8 cellular contexts compared by ENCODE assay signal in the genomic region with DNA sequence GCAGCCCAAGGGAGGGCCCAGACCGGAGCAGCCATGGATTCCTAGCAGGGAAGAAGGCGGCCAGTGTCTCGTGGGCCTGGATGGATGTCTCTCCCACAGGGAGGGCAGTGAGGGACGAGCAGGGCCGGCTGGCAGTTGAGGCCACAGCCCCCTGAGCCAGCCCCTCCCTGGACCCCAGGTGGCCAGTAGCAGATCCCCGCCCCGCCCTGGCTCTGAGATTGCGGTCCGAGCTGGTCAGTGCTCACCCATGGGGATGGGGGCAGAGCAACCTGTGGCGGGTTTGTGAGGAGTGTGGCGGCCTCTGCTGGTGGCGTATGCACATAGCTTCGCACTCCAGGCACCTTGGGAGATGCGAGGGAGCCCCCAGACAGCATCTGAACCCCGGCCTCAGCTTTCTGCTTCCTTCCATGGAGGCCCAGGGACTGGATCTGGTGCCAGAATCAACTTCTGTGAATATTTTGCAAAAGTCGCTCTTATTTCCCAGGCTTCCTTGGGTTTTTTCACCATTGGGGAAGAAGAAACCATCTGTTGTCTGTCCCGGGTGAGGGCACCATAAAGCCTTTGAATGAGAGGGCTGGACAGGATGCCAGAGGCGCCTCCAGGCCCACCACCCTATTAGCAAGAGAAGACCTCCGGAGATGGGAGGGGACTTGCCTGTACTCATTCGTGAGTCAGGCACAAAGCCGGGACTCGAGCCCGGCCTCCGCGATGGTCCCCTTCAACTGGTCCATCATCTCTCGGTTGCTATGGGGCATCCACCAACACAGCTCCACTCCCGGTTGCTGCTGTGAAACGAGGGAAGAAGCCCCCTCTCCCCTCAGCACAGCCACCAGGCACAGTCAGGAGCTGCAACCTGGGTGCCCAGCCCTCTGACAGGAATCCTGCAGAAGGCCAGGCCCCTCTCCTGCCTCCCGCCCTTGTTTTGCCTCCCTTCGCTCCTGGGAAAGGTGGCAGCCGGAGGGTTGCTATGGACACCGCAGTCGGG. TPM values are rescaled to one million over a fixed set of nuclear protein-coding genes. Genes with fewer than 3 reads are reported as not detected.
DNase-seq lines count a peak whose midpoint lies in the region; ATAC-seq and TF ChIP-seq lines count a peak whose summit lies in the region.

No MANE protein-coding gene starts in this region.

- peak; percentile 95 for TF ChIP-seq CTCF in GM12873 (IDR thresholded peaks at IDR 0.05; ENCODE audit: insufficient read depth, low read depth, low read length, missing control alignments)
- TF ChIP-seq CTCF in Panc1 (IDR thresholded peaks at IDR 0.05): peak; percentile 93
- TF ChIP-seq CTCF in fibroblast of mammary gland (conservative IDR thresholded peaks at IDR 0.05; ENCODE audit: control insufficient read depth, insufficient read depth, low read depth, low read length): peak; percentile 71
- TF ChIP-seq CTCF in neural cell (IDR thresholded peaks at IDR 0.05; ENCODE audit: poor library complexity, severe bottlenecking): peak; percentile 95

- peaks cover 11% of the 10 kb centered on the region for H3K4me1 Mint-ChIP-seq in activated T-cell treated with anti-CD3 and anti-CD28 coated beads, Interleukin-2, amount 50 U/mL, for 24 hours (ENCODE audit: low read depth)
- peaks cover 9% of the 10 kb centered on the region for H3K4me1 Mint-ChIP-seq in stimulated activated naive CD8-positive, alpha-beta T cell treated with anti-CD3 and anti-CD28 coated beads, Interleukin-15, amount 100 ng/mL, for 72 hours

- H3K27me3 ChIP-seq in Panc1 (ENCODE audit: control insufficient read depth, insufficient read depth, low read length) (peaks cover 3% of the 10 kb centered on the region; the same call in 1 of the 2 replicates), neural cell (ENCODE audit: insufficient read depth, low read depth, low read length) (no peaks in the 10 kb centered on the region)

- peak; percentile 96 for ATAC-seq in Panc1
- ATAC-seq in stimulated activated naive CD8-positive, alpha-beta T cell treated with anti-CD3 and anti-CD28 coated beads, Interleukin-15, amount 100 ng/mL, for 72 hours: peak; percentile 94
- no peak for ATAC-seq in HG03354 (IDR thresholded peaks at IDR 0.05; ENCODE audit: poor library complexity, severe bottlenecking, unreplicated experiment)

- no TSS peak for BruUV-seq in Panc1 (replicated peaks; lab: Mats Ljungman, UMichigan)

- no peak overlapping the region for H3K4me2 ChIP-seq in neural cell (ENCODE audit: low read length)

- H3K9me3 Mint-ChIP-seq in activated T-cell treated with anti-CD3 and anti-CD28 coated beads, Interleukin-2, amount 50 U/mL, for 24 hours: no peaks in the 10 kb centered on the region
- H3K9me3 Mint-ChIP-seq in stimulated activated naive CD8-positive, alpha-beta T cell treated with anti-CD3 and anti-CD28 coated beads, Interleukin-15, amount 100 ng/mL, for 72 hours: no peaks in the 10 kb centered on the region

- in situ Hi-C loops in Panc1 (cut with HindIII; ENCODE audit: low pct_unique_long_range_greater_than_20kb, low sequenced_read_pairs): no loop called here

- intact Hi-C loops in Panc1 (cut with micrococcal nuclease; ENCODE audit: unreplicated experiment): loop anchor here (1.0 to 5.0 kb wide), 3 partner anchors 58 to 209 kb away; partner anchors contain the start of gene PMVK

- peak overlapping the region; percentile 8 for H2AFZ ChIP-seq in neural cell (ENCODE audit: low read depth, low read length)

- H3K79me2 ChIP-seq in neural cell (replicated peaks; ENCODE audit: insufficient read depth, low read length): no peaks in the 10 kb centered on the region

- CTCF ChIA-PET in Panc1 (lab: Charles Lee): interaction anchor here (0.6 to 1.5 kb wide), 7 partner anchors 24 to 399 kb away, joined by 3 to 14 read pairs (median 5); no protein-coding TSS in a partner anchor

- no peak overlapping the region for H3K4me3 Mint-ChIP-seq in activated T-cell treated with anti-CD3 and anti-CD28 coated beads, Interleukin-2, amount 50 U/mL, for 24 hours
- H3K4me3 Mint-ChIP-seq in stimulated activated naive CD8-positive, alpha-beta T cell treated with anti-CD3 and anti-CD28 coated beads, Interleukin-15, amount 100 ng/mL, for 72 hours: no peak overlapping the region

- H3K36me3 Mint-ChIP-seq in activated T-cell treated with anti-CD3 and anti-CD28 coated beads, Interleukin-2, amount 50 U/mL, for 24 hours (ENCODE audit: low read depth): no peaks in the 10 kb centered on the region

- no peak overlapping the region for H3K27ac Mint-ChIP-seq in activated T-cell treated with anti-CD3 and anti-CD28 coated beads, Interleukin-2, amount 50 U/mL, for 24 hours
- H3K27ac Mint-ChIP-seq in stimulated activated naive CD8-positive, alpha-beta T cell treated with anti-CD3 and anti-CD28 coated beads, Interleukin-15, amount 100 ng/mL, for 72 hours: no peak overlapping the region

- H3K4me3 ChIP-seq in Panc1 (ENCODE audit: low read depth in 2 of 2, low read length in 2 of 2): no peak overlapping the region
- no peak overlapping the region for H3K4me3 ChIP-seq in fibroblast of mammary gland (ENCODE audit: control insufficient read depth, low read depth, low read length)
- peak overlapping the region; percentile 10 for H3K4me3 ChIP-seq in neural cell (ENCODE audit: low read length)

- peak overlapping the region; percentile 38 for H3K9ac ChIP-seq in neural cell (ENCODE audit: low read length)

- no peaks in the 10 kb centered on the region for H4K20me1 ChIP-seq in neural cell (ENCODE audit: insufficient read depth)

- no peak overlapping the region for H3K27ac ChIP-seq in Panc1 (ENCODE audit: low read length)
- peak overlapping the region; percentile 56 for H3K27ac ChIP-seq in neural cell (ENCODE audit: low read length)

- POLR2A ChIA-PET in Panc1 (lab: Charles Lee): no interaction called here

- TF ChIP-seq RAD21 in Ishikawa (IDR thresholded peaks at IDR 0.05; ENCODE audit: low read depth) (peak; percentile 92), neural cell (conservative IDR thresholded peaks at IDR 0.05) (peak; percentile 96)

- H3K36me3 ChIP-seq in Panc1 (ENCODE audit: control insufficient read depth, insufficient read depth, low read length): no peaks in the 10 kb centered on the region
- H3K36me3 ChIP-seq in neural cell (ENCODE audit: insufficient read depth, low read length): no peaks in the 10 kb centered on the region

- H3F3A ChIP-seq in neural cell (ENCODE audit: insufficient read depth, low read length, poor library complexity, severe bottlenecking): no peaks in the 10 kb centered on the region

- no peaks in the 10 kb centered on the region for H3K9me3 ChIP-seq in Panc1 (ENCODE audit: control insufficient read depth, insufficient read depth, low read depth, low read length)
- no peaks in the 10 kb centered on the region for H3K9me3 ChIP-seq in neural cell (ENCODE audit: low read length)

- TF ChIP-seq EP300 in Ishikawa (IDR thresholded peaks at IDR 0.05; ENCODE audit: borderline replicate concordance): no peak
- no peak for TF ChIP-seq EP300 in neural cell (conservative IDR thresholded peaks at IDR 0.05; ENCODE audit: poor library complexity, severe bottlenecking)

- no peaks in the 10 kb centered on the region for H3K9me2 ChIP-seq in neural cell (ENCODE audit: insufficient read depth, low read length)

- H3K4me1 ChIP-seq in Panc1 (ENCODE audit: control insufficient read depth, insufficient read depth, low read length): peaks cover 7% of the 10 kb centered on the region; the same call in 1 of the 2 replicates

- no peaks in the 10 kb centered on the region for H3K27me3 Mint-ChIP-seq in activated T-cell treated with anti-CD3 and anti-CD28 coated beads, Interleukin-2, amount 50 U/mL, for 24 hours
- H3K27me3 Mint-ChIP-seq in stimulated activated naive CD8-positive, alpha-beta T cell treated with anti-CD3 and anti-CD28 coated beads, Interleukin-15, amount 100 ng/mL, for 72 hours: peaks cover under 1% of the 10 kb centered on the region

- DNase-seq in Panc1 (ENCODE audit: low read depth, low spot score): peak; percentile 42
- peak; percentile 85 for DNase-seq in activated T-cell treated with anti-CD3 and anti-CD28 coated beads, Interleukin-2, amount 50 U/mL, for 24 hours
- peak; percentile 65 for DNase-seq in fibroblast of mammary gland (ENCODE audit: low read depth)
- DNase-seq in stimulated activated naive CD8-positive, alpha-beta T cell treated with anti-CD3 and anti-CD28 coated beads, Interleukin-15, amount 100 ng/mL, for 72 hours: peak; percentile 73 to 79

TF ChIP-seq in Ishikawa, 13 proteins besides CTCF, POLR2A, EP300 and RAD21:
- TF ChIP-seq USF1 (IDR thresholded peaks at IDR 0.05) (no peak), TEAD4 (IDR thresholded peaks at IDR 0.05) (peak; percentile 28; the same call in 1 of the 2 replicates)

TF ChIP-seq in neural cell, 6 proteins besides CTCF, POLR2A, EP300 and RAD21:
- TF ChIP-seq SMC3 (conservative IDR thresholded peaks at IDR 0.05; ENCODE audit: poor library complexity) (peak; percentile 99), POLR2AphosphoS5 (IDR thresholded peaks at IDR 0.05) (no peak)

RNA-seq across cellular contexts. Expression of gene KCNN3, which starts 8.6 kb away (rescaled TPM):
- 0.05 TPM for total RNA-seq in Panc1 (2021; ENCODE audit: unreplicated experiment)
- 0.04 TPM for polyA plus RNA-seq in Panc1 (2012; ENCODE audit: insufficient read length)
- 2.2 and 2.4 TPM in 2 replicates for polyA plus RNA-seq in neural cell
- polyA minus RNA-seq in neural cell: 7.1 and 10.3 TPM in 2 replicates

RNA-seq across cellular contexts. Expression of gene PMVK, which starts 57.9 kb away (rescaled TPM):
- total RNA-seq in Panc1 (2021; ENCODE audit: unreplicated experiment): 42.2 TPM
- polyA plus RNA-seq in Panc1 (2012; ENCODE audit: insufficient read length): 60.5 TPM
- 16.1 and 21.1 TPM in 2 replicates for polyA plus RNA-seq in neural cell
- 11.4 and 12.3 TPM in 2 replicates for polyA minus RNA-seq in neural cell
